ENCODE assay signal across 9 cellular contexts in the genomic region with DNA sequence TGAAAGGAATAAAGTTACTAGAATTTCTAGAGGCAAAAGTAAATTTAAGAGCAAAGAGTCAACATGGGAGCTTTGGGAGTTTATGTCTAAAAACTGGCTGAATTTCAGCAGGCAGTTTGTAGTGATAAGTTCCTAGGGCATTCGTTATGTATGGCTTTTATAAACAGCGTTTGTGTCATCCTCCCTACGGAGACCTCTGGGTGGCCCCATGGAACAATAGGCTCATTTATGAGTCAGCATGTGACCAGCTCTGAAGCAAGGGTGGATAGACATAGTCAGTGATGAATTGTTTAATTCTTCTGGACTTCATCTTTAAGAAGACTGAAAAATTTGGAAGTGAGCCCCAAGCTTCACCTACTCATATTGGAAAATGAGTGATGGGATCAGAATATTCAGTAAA. TPM values are rescaled to one million over a fixed set of nuclear protein-coding genes. Genes with fewer than 3 reads are reported as not detected.
A peak's percentile ranks its signal among the peaks of the same experiment; 100 is the strongest.
DNase-seq lines count a peak whose midpoint lies in the region; ATAC-seq and TF ChIP-seq lines count a peak whose summit lies in the region.
"Had no signal": no experiment of that assay in that cellular context is flagged by ENCODE, and none has a peak within 500 bp of the region (broad histone marks: within the 10 kb centered on the region; RNA-seq: fewer than 3 reads in every experiment).

No MANE protein-coding gene starts in this region.

- no peaks in the 10 kb centered on the region for H3K79me2 ChIP-seq in fibroblast of lung (ENCODE audit: control insufficient read depth, insufficient read depth, low read length)

- H3K9me3 ChIP-seq in RWPE2 (ENCODE audit: severe bottlenecking) (no peaks in the 10 kb centered on the region), fibroblast of lung (ENCODE audit: control insufficient read depth, insufficient read depth, low read depth, low read length) (no peaks in the 10 kb centered on the region)
- H3K9me3 ChIP-seq: uterus had no signal

- TF ChIP-seq CTCF in RWPE2 (IDR thresholded peaks at IDR 0.05; ENCODE audit: poor library complexity, severe bottlenecking) (no peak), fibroblast of lung (conservative IDR thresholded peaks at IDR 0.05 in 1 of 2, IDR thresholded peaks at IDR 0.05 in 1 of 2; ENCODE audit: low read depth in 1 of 2, low read length in 2 of 2) (no peak)

- no peak for DNase-seq in RWPE2 (ENCODE audit: low spot score)
- DNase-seq in fibroblast of lung (ENCODE audit: low read depth in 2 of 2) = peak; percentile 45 to 82
- no peak for DNase-seq in sciatic nerve (ENCODE audit: low spot score)
- DNase-seq in H7 = no peak
- DNase-seq: activated CD4-positive, CD25-positive, alpha-beta regulatory T cell; uterus had no signal

- no peaks in the 10 kb centered on the region for H3K36me3 ChIP-seq in RWPE2 (ENCODE audit: low read depth)
- H3K36me3 ChIP-seq in fibroblast of lung (ENCODE audit: control insufficient read depth, insufficient read depth, low read length) = no peaks in the 10 kb centered on the region
- no peaks in the 10 kb centered on the region for H3K36me3 ChIP-seq in H7 (replicated peaks; ENCODE audit: control insufficient read depth, insufficient read depth, low read length)
- H3K36me3 ChIP-seq: uterus had no signal

- H3K27ac ChIP-seq in RWPE2 (ENCODE audit: poor library complexity, severe bottlenecking) (no peak overlapping the region), fibroblast of lung (ENCODE audit: insufficient read depth, low read length) (no peak overlapping the region)
- H3K27ac ChIP-seq: uterus had no signal

- H3K4me2 ChIP-seq in fibroblast of lung (ENCODE audit: extremely low read depth, insufficient read depth, low read length) = no peak overlapping the region

- H3K4me3 ChIP-seq in RWPE2 (ENCODE audit: severe bottlenecking) (no peak overlapping the region), fibroblast of lung (replicated peaks in 1 of 4; ENCODE audit: control extremely low read depth in 1 of 4, insufficient read depth in 1 of 4, low read depth in 3 of 4, low read length in 4 of 4) (no peak overlapping the region), H7 (ENCODE audit: insufficient read depth, low read depth, low read length) (no peak overlapping the region)
- H3K4me3 ChIP-seq: uterus had no signal

- H4K20me1 ChIP-seq in fibroblast of lung (ENCODE audit: control insufficient read depth, extremely low read depth, insufficient read depth, low read length) = no peaks in the 10 kb centered on the region

- H3K4me1 ChIP-seq in RWPE2 (ENCODE audit: insufficient read depth, poor library complexity, severe bottlenecking) = no peaks in the 10 kb centered on the region
- no peaks in the 10 kb centered on the region for H3K4me1 ChIP-seq in fibroblast of lung (ENCODE audit: control insufficient read depth, extremely low read depth, insufficient read depth, low read length)
- H3K4me1 ChIP-seq: uterus had no signal

- H3K27me3 ChIP-seq in RWPE2 (ENCODE audit: insufficient read depth, poor library complexity, severe bottlenecking) (no peaks in the 10 kb centered on the region), fibroblast of lung (ENCODE audit: control insufficient read depth, insufficient read depth, low read length) (no peaks in the 10 kb centered on the region), H7 (ENCODE audit: control insufficient read depth, insufficient read depth, low read length) (no peaks in the 10 kb centered on the region)
- H3K27me3 ChIP-seq: uterus had no signal

- intact Hi-C loops in sciatic nerve (cut with DNase I) = no loop called here

- ATAC-seq in HG02759 (IDR thresholded peaks at IDR 0.05; ENCODE audit: unreplicated experiment) = peak; percentile 55
- ATAC-seq in RWPE2 (ENCODE audit: low read depth) = peak; percentile 74
- peak; percentile 84 for ATAC-seq in sciatic nerve
- ATAC-seq in GM18909 (IDR thresholded peaks at IDR 0.05; ENCODE audit: poor library complexity, unreplicated experiment) = no peak
- no peak for ATAC-seq in GM18858 (IDR thresholded peaks at IDR 0.05; ENCODE audit: unreplicated experiment)

- no peak overlapping the region for H3K9ac ChIP-seq in fibroblast of lung (ENCODE audit: insufficient read depth, low read length)

- no peak overlapping the region for H2AFZ ChIP-seq in fibroblast of lung (ENCODE audit: low read length)

RNA-seq across cellular contexts. Expression of a gene that starts 37.1 kb away (rescaled TPM):
- total RNA-seq in fibroblast of lung = 2.3 and 5.3 TPM in 2 replicates
- 6.0 and 13.7 TPM in 2 replicates for polyA plus RNA-seq in fibroblast of lung
- polyA plus RNA-seq in fibroblast of lung (2012) = 12.1 and 27.6 TPM in 2 replicates
- polyA minus RNA-seq in fibroblast of lung (ENCODE audit: low replicate concordance) = 0.59 TPM in 2 replicates
- 137 TPM for total RNA-seq in sciatic nerve
- 1.8 and 3.4 TPM in 2 replicates for total RNA-seq in H7 (2014; rRNA removed; shearing (Covaris generic))

Comparison
In these comparisons a context has a peak if more than half of its experiments do, and no peak if none do; other contexts are left out.
1. ATAC-seq: peak in HG02759 (single experiment), RWPE2 (single experiment) and sciatic nerve (single experiment); none in GM18909 (single experiment) and GM18858 (single experiment).
2. DNase-seq: peak in fibroblast of lung (2 of 2); none in RWPE2 (single experiment), sciatic nerve (single experiment) and H7 (single experiment).
3. RNA of a gene that starts 37.1 kb away (total RNA-seq): 137 TPM in sciatic nerve (single experiment); 2.3 to 5.3 TPM in fibroblast of lung and 1.8 to 3.4 TPM in H7; every median in the first group is over 10 times any median in the second.